In genomic region chr17:50686494-50687199, GRCh38 we compare ENCODE assay signal across 10 cellular contexts. TPM values are rescaled to one million over a fixed set of nuclear protein-coding genes. Genes with fewer than 3 reads are reported as not detected.
DNase-seq lines count a peak whose midpoint lies in the region; TF ChIP-seq lines count a peak whose summit lies in the region.
"Had no signal": no experiment of that assay in that cellular context is flagged by ENCODE, and none has a peak within 500 bp of the region (broad histone marks: within the 10 kb centered on the region; RNA-seq: fewer than 3 reads in every experiment).

No MANE protein-coding gene starts in this region.

- H3K36me3 Mint-ChIP-seq in neural progenitor cell (no peaks in the 10 kb centered on the region), endothelial cell (ENCODE audit: low read depth, unreplicated experiment) (no peaks in the 10 kb centered on the region)
- H3K36me3 Mint-ChIP-seq: activated naive CD8-positive, alpha-beta T cell had no signal

- no peak for TF ChIP-seq CTCF in AG10803 (conservative IDR thresholded peaks at IDR 0.05; ENCODE audit: low read length)
- TF ChIP-seq CTCF in fibroblast of lung (conservative IDR thresholded peaks at IDR 0.05 in 1 of 2, IDR thresholded peaks at IDR 0.05 in 1 of 2; ENCODE audit: low read depth in 1 of 2, low read length in 2 of 2), result no peak
- TF ChIP-seq CTCF in neural progenitor cell (IDR thresholded peaks at IDR 0.05), result no peak
- TF ChIP-seq CTCF in endothelial cell (IDR thresholded peaks at IDR 0.05; ENCODE audit: unreplicated experiment), result no peak

- H3K4me3 Mint-ChIP-seq in neural progenitor cell, result no peak overlapping the region
- no peak overlapping the region for H3K4me3 Mint-ChIP-seq in endothelial cell (ENCODE audit: unreplicated experiment)
- H3K4me3 Mint-ChIP-seq: activated naive CD8-positive, alpha-beta T cell; stimulated activated naive CD8-positive, alpha-beta T cell treated with anti-CD3 and anti-CD28 coated beads, Interleukin-15, Interleukin-2, amounts not matched to agents 100 ng/mL and 50 ng/mL, for 24 hours had no signal

- H4K20me1 ChIP-seq in fibroblast of lung (ENCODE audit: control insufficient read depth, extremely low read depth, insufficient read depth, low read length) (no peaks in the 10 kb centered on the region), neural progenitor cell (ENCODE audit: low read depth) (no peaks in the 10 kb centered on the region)

- no peaks in the 10 kb centered on the region for H3K36me3 ChIP-seq in fibroblast of lung (ENCODE audit: control insufficient read depth, insufficient read depth, low read length)
- no peaks in the 10 kb centered on the region for H3K36me3 ChIP-seq in neural progenitor cell

- H3K79me2 ChIP-seq in fibroblast of lung (ENCODE audit: control insufficient read depth, insufficient read depth, low read length) (no peaks in the 10 kb centered on the region), neural progenitor cell (ENCODE audit: low read depth) (no peaks in the 10 kb centered on the region)

- H3K4me3 ChIP-seq in AG10803 (ENCODE audit: low read length) (peak overlapping the region; percentile 9), fibroblast of lung (replicated peaks in 1 of 4; ENCODE audit: control extremely low read depth in 1 of 4, insufficient read depth in 1 of 4, low read depth in 3 of 4, low read length in 4 of 4) (no peak overlapping the region), neural progenitor cell (no peak overlapping the region)

- no peaks in the 10 kb centered on the region for H3K27me3 ChIP-seq in fibroblast of lung (ENCODE audit: control insufficient read depth, insufficient read depth, low read length)
- H3K27me3 ChIP-seq in neural progenitor cell, result no peaks in the 10 kb centered on the region

- peak overlapping the region; percentile 41 for H3K4me2 ChIP-seq in fibroblast of lung (ENCODE audit: extremely low read depth, insufficient read depth, low read length)
- no peak overlapping the region for H3K4me2 ChIP-seq in neural progenitor cell

- H3K9me3 ChIP-seq in fibroblast of lung (ENCODE audit: control insufficient read depth, insufficient read depth, low read depth, low read length) (no peaks in the 10 kb centered on the region), neural progenitor cell (ENCODE audit: low read depth) (no peaks in the 10 kb centered on the region)

- DNase-seq in AG10803 (ENCODE audit: low read depth) (peak; percentile 93), NCI-H69 (lab: John Stamatoyannopoulos, UW) (peak; percentile 46), fibroblast of lung (ENCODE audit: low read depth in 2 of 2) (peak; percentile 69 to 93), neural progenitor cell (ENCODE audit: low spot score) (no peak), GM19240 (ENCODE audit: insufficient read length, low spot score) (no peak), KG1 (lab: John Stamatoyannopoulos, UW) (no peak), endothelial cell (ENCODE audit: low spot score) (no peak), CD1c-positive myeloid dendritic cell (ENCODE audit: extremely low spot score) (no peak)

- peaks cover 21% of the 10 kb centered on the region for H3K27me3 Mint-ChIP-seq in neural progenitor cell (ENCODE audit: insufficient read depth, low read depth)
- H3K27me3 Mint-ChIP-seq in endothelial cell (ENCODE audit: unreplicated experiment), result peaks cover 4% of the 10 kb centered on the region
- H3K27me3 Mint-ChIP-seq: activated naive CD8-positive, alpha-beta T cell had no signal

- peaks cover 58% of the 10 kb centered on the region for H3F3A ChIP-seq in neural progenitor cell (ENCODE audit: low read depth)

- peaks cover 31% of the 10 kb centered on the region for H3K4me1 ChIP-seq in fibroblast of lung (ENCODE audit: control insufficient read depth, extremely low read depth, insufficient read depth, low read length)
- peaks cover 40% of the 10 kb centered on the region for H3K4me1 ChIP-seq in neural progenitor cell

- H3K9me3 Mint-ChIP-seq in neural progenitor cell (no peaks in the 10 kb centered on the region), endothelial cell (ENCODE audit: unreplicated experiment) (no peaks in the 10 kb centered on the region)
- H3K9me3 Mint-ChIP-seq: stimulated activated naive CD8-positive, alpha-beta T cell treated with anti-CD3 and anti-CD28 coated beads, Interleukin-15, Interleukin-2, amounts not matched to agents 100 ng/mL and 50 ng/mL, for 24 hours had no signal

- no peak overlapping the region for H3K27ac ChIP-seq in fibroblast of lung (ENCODE audit: insufficient read depth, low read length)
- no peak overlapping the region for H3K27ac ChIP-seq in neural progenitor cell

- peak overlapping the region; percentile 72 for H3K27ac Mint-ChIP-seq in neural progenitor cell
- no peak overlapping the region for H3K27ac Mint-ChIP-seq in endothelial cell (ENCODE audit: unreplicated experiment)
- H3K27ac Mint-ChIP-seq: activated naive CD8-positive, alpha-beta T cell; stimulated activated naive CD8-positive, alpha-beta T cell treated with anti-CD3 and anti-CD28 coated beads, Interleukin-15, Interleukin-2, amounts not matched to agents 100 ng/mL and 50 ng/mL, for 24 hours had no signal

- H3K4me1 Mint-ChIP-seq in neural progenitor cell, result peaks cover 82% of the 10 kb centered on the region
- H3K4me1 Mint-ChIP-seq in endothelial cell (ENCODE audit: unreplicated experiment), result peaks cover 7% of the 10 kb centered on the region

- H2AFZ ChIP-seq in fibroblast of lung (ENCODE audit: low read length) (no peak overlapping the region), neural progenitor cell (replicated peaks) (no peak overlapping the region)

- H3K9ac ChIP-seq in fibroblast of lung (ENCODE audit: insufficient read depth, low read length), result no peak overlapping the region
- no peak overlapping the region for H3K9ac ChIP-seq in neural progenitor cell

RNA-seq across cellular contexts. Expression of gene ANKRD40, which starts 21.1 kb away (rescaled TPM):
- 34.4 and 34.5 TPM in 2 replicates for total RNA-seq in fibroblast of lung
- 59.9 and 65.9 TPM in 2 replicates for polyA plus RNA-seq in fibroblast of lung
- polyA plus RNA-seq in fibroblast of lung (2012), result 28.3 and 30.4 TPM in 2 replicates
- 13.9 and 16.7 TPM in 2 replicates for polyA minus RNA-seq in fibroblast of lung (ENCODE audit: low replicate concordance)
- 50.6 and 53.4 TPM in 2 replicates for total RNA-seq in neural progenitor cell (ENCODE audit: low replicate concordance)
- 37.3 TPM for total RNA-seq in endothelial cell (ENCODE audit: unreplicated experiment)

RNA-seq across cellular contexts. Expression of gene LUC7L3, which starts 32.8 kb away (rescaled TPM):
- 23.9 and 35.2 TPM in 2 replicates for total RNA-seq in fibroblast of lung
- polyA plus RNA-seq in fibroblast of lung, result 45.2 and 56.5 TPM in 2 replicates
- polyA plus RNA-seq in fibroblast of lung (2012), result 57.3 and 61.3 TPM in 2 replicates
- 4.3 and 26.2 TPM in 2 replicates for polyA minus RNA-seq in fibroblast of lung (ENCODE audit: low replicate concordance)
- total RNA-seq in neural progenitor cell (ENCODE audit: low replicate concordance), result 245 and 374 TPM in 2 replicates
- 94.1 TPM for total RNA-seq in endothelial cell (ENCODE audit: unreplicated experiment)

RNA-seq across cellular contexts. Expression of gene ABCC3, which starts 52.0 kb away (rescaled TPM):
- 20.0 and 34.8 TPM in 2 replicates for total RNA-seq in fibroblast of lung
- 11.5 and 11.9 TPM in 2 replicates for polyA plus RNA-seq in fibroblast of lung
- polyA plus RNA-seq in fibroblast of lung (2012), result 13.8 and 14.8 TPM in 2 replicates
- 35.8 and 62.2 TPM in 2 replicates for polyA minus RNA-seq in fibroblast of lung (ENCODE audit: low replicate concordance)
- 0.22 TPM in 1 of 2 replicates, not detected in the other for total RNA-seq in neural progenitor cell (ENCODE audit: low replicate concordance)
- total RNA-seq in endothelial cell (ENCODE audit: unreplicated experiment), result 0.67 TPM

Comparison
In these comparisons a context has a peak if more than half of its experiments do, and no peak if none do; other contexts are left out.
1. DNase-seq: peak in AG10803 (single experiment), NCI-H69 (single experiment) and fibroblast of lung (2 of 2); none in neural progenitor cell (single experiment), GM19240 (single experiment), KG1 (single experiment), endothelial cell (single experiment) and CD1c-positive myeloid dendritic cell (single experiment).
2. RNA of gene ABCC3, which starts 52.0 kb away (total RNA-seq): 20.0 to 34.8 TPM in fibroblast of lung; 0.67 TPM in endothelial cell (single experiment) and 0.22 TPM in neural progenitor cell; every median in the first group is over 10 times any median in the second.